ENCODE assay signal across 1 cellular context in genomic region chr2:86218124-86218523, GRCh38.
A peak's percentile ranks its signal among the peaks of the same experiment; 100 is the strongest.
TF ChIP-seq lines count a peak whose summit lies in the region.

No MANE protein-coding gene starts in this region.

TF ChIP-seq in HepG2, 621 proteins besides CTCF, POLR2A, EP300 and RAD21 (continued from another document):
- TF ChIP-seq ZNF687 (CRISPR knock-in tag; IDR thresholded peaks at IDR 0.05), result peak; percentile 28; the same call in 1 of the 2 replicates
- peak; percentile 46; the same call in 1 of the 2 replicates for TF ChIP-seq ZNF280B (CRISPR knock-in tag; IDR thresholded peaks at IDR 0.05; ENCODE audit: borderline replicate concordance)
- TF ChIP-seq ARHGAP35 (CRISPR knock-in tag; IDR thresholded peaks at IDR 0.05; ENCODE audit: borderline replicate concordance), result no peak
- TF ChIP-seq ZNF503 (CRISPR knock-in tag; IDR thresholded peaks at IDR 0.05), result no peak
- no peak for TF ChIP-seq SCMH1 (CRISPR knock-in tag; IDR thresholded peaks at IDR 0.05; ENCODE audit: borderline replicate concordance)
- TF ChIP-seq ZNF160 (CRISPR knock-in tag; IDR thresholded peaks at IDR 0.05), result no peak
- TF ChIP-seq ZNF746 (CRISPR knock-in tag; IDR thresholded peaks at IDR 0.05), result no peak
- TF ChIP-seq HNF4A (CRISPR knock-in tag; IDR thresholded peaks at IDR 0.05), result peak; percentile 79
- TF ChIP-seq MED8 (CRISPR knock-in tag; IDR thresholded peaks at IDR 0.05; ENCODE audit: insufficient replicate concordance), result no peak
- peak; percentile 20; the same call in 1 of the 2 replicates for TF ChIP-seq ELF1 (CRISPR knock-in tag; IDR thresholded peaks at IDR 0.05)
- TF ChIP-seq ZNF672 (CRISPR knock-in tag; IDR thresholded peaks at IDR 0.05), result no peak
- TF ChIP-seq ZBTB37 (CRISPR knock-in tag; IDR thresholded peaks at IDR 0.05), result no peak
- no peak for TF ChIP-seq SOX13 (IDR thresholded peaks at IDR 0.05)
- TF ChIP-seq SOX13 (CRISPR knock-in tag; conservative IDR thresholded peaks at IDR 0.05 in 1 of 2, IDR thresholded peaks at IDR 0.05 in 1 of 2), result peak in 1 of 2 experiments; percentile 44; a peak in 1 of 4 replicates
- no peak for TF ChIP-seq YEATS2 (CRISPR knock-in tag; IDR thresholded peaks at IDR 0.05; ENCODE audit: borderline replicate concordance)
- TF ChIP-seq ZNF570 (CRISPR knock-in tag; IDR thresholded peaks at IDR 0.05; ENCODE audit: borderline replicate concordance), result no peak
- 0 out of 2 replicates have a peak, but pooled peaks have one; percentile 22 for TF ChIP-seq SOX5 (CRISPR knock-in tag; IDR thresholded peaks at IDR 0.05; ENCODE audit: borderline replicate concordance)
- TF ChIP-seq ZNF446 (CRISPR knock-in tag; IDR thresholded peaks at IDR 0.05), result no peak
- peak; percentile 31; the same call in 1 of the 2 replicates for TF ChIP-seq TRIM24 (CRISPR knock-in tag; IDR thresholded peaks at IDR 0.05)
- peak; percentile 94 for TF ChIP-seq PATZ1 (CRISPR knock-in tag; IDR thresholded peaks at IDR 0.05)
- peak; percentile 59 for TF ChIP-seq POGZ (CRISPR knock-in tag; IDR thresholded peaks at IDR 0.05)
- no peak for TF ChIP-seq SOX6 (IDR thresholded peaks at IDR 0.05)
- peak; percentile 57 for TF ChIP-seq SOX6 (CRISPR knock-in tag; IDR thresholded peaks at IDR 0.05)
- TF ChIP-seq TFE3 (CRISPR knock-in tag; IDR thresholded peaks at IDR 0.05), result no peak
- TF ChIP-seq ELF3 (CRISPR knock-in tag; IDR thresholded peaks at IDR 0.05), result peak; percentile 62; the same call in 1 of the 2 replicates
